Comparison of ENCODE assay signal across 8 cellular contexts in the genomic region with DNA sequence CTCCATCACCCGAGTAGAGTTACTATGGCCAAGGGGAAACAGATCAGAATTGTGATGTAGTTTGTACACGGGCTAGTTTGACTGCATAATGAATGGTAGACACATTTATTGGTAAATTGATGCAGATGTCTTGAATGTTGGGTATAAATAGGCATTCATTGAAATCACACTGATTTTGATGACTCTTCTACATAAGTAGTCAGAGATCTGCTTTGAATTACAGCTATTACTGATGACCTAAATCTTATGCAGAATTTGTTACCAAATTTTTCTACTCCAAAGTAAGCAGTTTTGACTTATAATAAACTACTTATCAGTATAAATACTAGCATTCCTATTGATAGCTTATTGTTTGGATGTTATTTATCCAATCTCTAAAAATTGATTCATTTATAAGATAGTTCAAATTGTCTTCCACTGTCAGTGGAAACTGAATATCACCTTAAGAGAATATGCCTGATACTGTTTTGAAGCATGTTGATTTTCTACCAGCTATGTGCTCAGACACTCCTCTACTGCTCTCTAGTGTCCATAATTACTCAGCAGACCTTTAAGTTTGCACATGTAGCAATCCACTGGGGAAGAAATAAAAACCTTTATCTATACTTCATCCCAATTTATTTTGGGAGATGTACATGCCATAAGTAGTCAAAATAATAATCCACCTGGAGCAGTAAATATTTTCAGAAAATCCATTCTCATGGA.
A peak's percentile ranks its signal among the peaks of the same experiment; 100 is the strongest.
DNase-seq lines count a peak whose midpoint lies in the region; ATAC-seq and TF ChIP-seq lines count a peak whose summit lies in the region.

No MANE protein-coding gene starts in this region.

- no peak for ATAC-seq in GM21737 (IDR thresholded peaks at IDR 0.05; ENCODE audit: unreplicated experiment)

- peak; percentile 83 for TF ChIP-seq CTCF in fibroblast of villous mesenchyme (IDR thresholded peaks at IDR 0.05; ENCODE audit: insufficient read depth, low read depth, low read length)

- no peak overlapping the region for H3K4me3 ChIP-seq in fibroblast of villous mesenchyme (ENCODE audit: low read depth, low read length)

- DNase-seq in DMS79 (lab: John Stamatoyannopoulos, UW) (peak; percentile 47), LoVo (ENCODE audit: low spot score) (peak; percentile 6), SHP77 (lab: John Stamatoyannopoulos, UW) (peak; percentile 46 to 59), fibroblast of villous mesenchyme (ENCODE audit: low read depth) (peak; percentile 75), pulmonary artery endothelial cell (ENCODE audit: low read depth, low spot score) (peak; percentile 5), islet precursor cell (no peak)
- DNase-seq in activated CD4-positive, alpha-beta T cell treated with anti-CD3 and anti-CD28 coated beads for 1 hour, result no peak

Comparison
In these comparisons a context has a peak if more than half of its experiments do, and no peak if none do; other contexts are left out.
1. DNase-seq: peak in DMS79 (single experiment), LoVo (single experiment), SHP77 (2 of 2), fibroblast of villous mesenchyme (single experiment) and pulmonary artery endothelial cell (single experiment); none in activated CD4-positive, alpha-beta T cell treated with anti-CD3 and anti-CD28 coated beads for 1 hour (single experiment) and islet precursor cell (single experiment).